8 cellular contexts compared by ENCODE assay signal in the genomic region with DNA sequence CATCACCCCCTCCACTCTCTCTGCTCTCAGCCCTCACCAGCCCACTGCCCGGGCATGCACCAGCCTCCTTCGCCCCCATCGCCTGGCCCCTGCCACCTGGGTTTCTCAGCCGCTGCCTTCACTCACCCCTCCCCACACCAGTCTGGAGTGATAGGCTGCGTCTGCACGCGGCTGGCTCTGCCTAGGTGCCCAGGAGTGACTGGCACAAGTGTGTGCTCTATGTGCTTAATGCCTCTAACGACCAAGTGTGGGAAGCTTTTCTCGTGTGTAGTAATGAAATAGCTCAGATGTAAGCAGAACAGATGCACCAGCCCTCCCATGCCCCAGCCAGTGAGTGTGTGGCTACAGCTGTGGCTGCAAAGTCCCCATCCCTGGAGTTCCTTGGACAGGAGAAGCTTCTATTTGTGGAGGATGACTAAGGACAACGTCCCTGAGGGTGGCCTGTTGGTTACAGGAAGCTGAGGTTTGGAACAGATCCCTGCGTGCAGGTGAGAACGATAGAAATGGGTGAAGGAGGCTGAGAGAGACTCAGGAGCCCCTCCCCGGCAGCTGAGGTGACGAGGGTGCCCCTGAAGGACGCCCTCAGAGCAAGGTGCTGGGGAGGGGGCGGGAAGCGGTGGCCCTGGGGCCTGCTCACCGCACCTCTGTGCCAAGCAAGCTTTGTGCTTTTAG. TPM values are rescaled to one million over a fixed set of nuclear protein-coding genes. Genes with fewer than 3 reads are reported as not detected.
DNase-seq lines count a peak whose midpoint lies in the region; ATAC-seq, FAIRE-seq and TF ChIP-seq lines count a peak whose summit lies in the region.

No MANE protein-coding gene starts in this region.

- H3K79me2 ChIP-seq in HepG2 (ENCODE audit: insufficient read depth, low read length): peaks cover 85% of the 10 kb centered on the region

- no peak overlapping the region for H3K4me3 ChIP-seq in HepG2 (replicated peaks in 1 of 3; ENCODE audit: insufficient read depth in 1 of 3, low read depth in 2 of 3, low read length in 3 of 3)

- peak overlapping the region; percentile 37 to 74 (median 39) for H3K4me3 Mint-ChIP-seq in T-cell

- H4K20me1 ChIP-seq in HepG2 (ENCODE audit: insufficient read depth, low read length): peaks cover 51% of the 10 kb centered on the region

- H3K27me3 ChIP-seq in HepG2 (ENCODE audit: control insufficient read depth in 1 of 2, insufficient read depth in 2 of 2, low read length in 2 of 2): no peaks in the 10 kb centered on the region

- H3K4me1 ChIP-seq in HepG2 (ENCODE audit: insufficient read depth, low read length): peaks cover 78% of the 10 kb centered on the region

- H3K4me2 ChIP-seq in HepG2 (ENCODE audit: low read depth, low read length): no peak overlapping the region

- ATAC-seq in HG03103 (IDR thresholded peaks at IDR 0.05; ENCODE audit: low read depth, unreplicated experiment): peak; percentile 51
- ATAC-seq in T-cell (replicated peaks in 1 of 4): peak; percentile 52 to 86 (median 75)
- no peak for ATAC-seq in HepG2
- no peak for ATAC-seq in HG03354 (IDR thresholded peaks at IDR 0.05; ENCODE audit: poor library complexity, severe bottlenecking, unreplicated experiment)

- TF ChIP-seq POLR2A in HepG2 (IDR thresholded peaks at IDR 0.05; ENCODE audit: insufficient read depth in 1 of 2, low read depth in 2 of 2, low read length in 2 of 2): no peak

- H3K36me3 Mint-ChIP-seq in T-cell: no peaks in the 10 kb centered on the region

- H2AFZ ChIP-seq in HepG2 (ENCODE audit: low read length): no peak overlapping the region

- POLR2A ChIA-PET in T-cell (lab: Charles Lee) (no interaction called here), HepG2 (lab: Yijun Ruan, JAX) (interaction anchor here (1.3 kb wide), 1 partner anchor 31 kb away, joined by 4 read pairs; no protein-coding TSS in a partner anchor)

- no peak for TF ChIP-seq CTCF in HepG2 (CRISPR knock-in tag; IDR thresholded peaks at IDR 0.05)

- no peaks in the 10 kb centered on the region for H3K9me3 ChIP-seq in HepG2 (ENCODE audit: low read length)

- BruUV-seq in HepG2 (replicated peaks; lab: Mats Ljungman, UMichigan): no TSS peak

- TF ChIP-seq EP300 in HepG2 (IDR thresholded peaks at IDR 0.05; ENCODE audit: low read depth in 2 of 2, low read length in 2 of 2) (no peak), HepG2 (CRISPR knock-in tag; IDR thresholded peaks at IDR 0.05; ENCODE audit: borderline replicate concordance) (no peak)

- CTCF ChIA-PET in T-cell (lab: Charles Lee): no interaction called here
- CTCF ChIA-PET in HepG2 (lab: Yijun Ruan, JAX; ENCODE audit: low intra/inter-chr PET ratio, low total read pairs): no interaction called here

- peaks cover 40 to 64% (median 53%) of the 10 kb centered on the region in 3 donors for H3K4me1 Mint-ChIP-seq in T-cell

- peaks cover 10 to 19% of the 10 kb centered on the region in 2 experiments; a peak in 4 of 5 replicates for H3K36me3 ChIP-seq in HepG2 (replicated peaks in 1 of 2; ENCODE audit: control insufficient read depth in 1 of 2, insufficient read depth in 2 of 2, low read length in 2 of 2)

- H3K9me3 Mint-ChIP-seq in T-cell: no peaks in the 10 kb centered on the region

- in situ Hi-C loops in HepG2 (cut with HindIII; ENCODE audit: extremely low pct_ligation_motif_present, low pct_unique_long_range_greater_than_20kb): no loop called here

- DNase-seq in ELR (ENCODE audit: low read depth) (peak; percentile 27), T-cell (peak in 21 of 34 experiments; percentile 3 to 45 (median 13)), HepG2 (ENCODE audit: low spot score) (no peak), NCI-H446 (lab: John Stamatoyannopoulos, UW) (no peak), NCI-H226 (no peak), DMS 273 treated with DMSO at 0.1 percent for 48 hours (lab: John Stamatoyannopoulos, UW) (no peak)

- intact Hi-C loops in HepG2 (cut with micrococcal nuclease; ENCODE audit: unreplicated experiment): no loop called here

- no peaks in the 10 kb centered on the region for H3K27me3 Mint-ChIP-seq in T-cell

- H3K27ac ChIP-seq in HepG2 (ENCODE audit: extremely low read length, insufficient read depth, low read length): no peak overlapping the region

- 86% methylated on average over 18 of the region's 18 CpGs for WGBS in HepG2 (ENCODE audit: low lambda C conversion rate)

- no peak overlapping the region for H3K9ac ChIP-seq in HepG2 (ENCODE audit: insufficient read depth, low read depth, low read length)

- TF ChIP-seq RAD21 in HepG2 (CRISPR knock-in tag; IDR thresholded peaks at IDR 0.05): no peak

- FAIRE-seq in HepG2 (lab: Jason Lieb, UNC): no peak

- H3K27ac Mint-ChIP-seq in T-cell: peak overlapping the region; percentile 23 to 84

TF ChIP-seq in HepG2, 621 proteins besides CTCF, POLR2A, EP300 and RAD21 (continues in another document):
- TF ChIP-seq HNRNPL (IDR thresholded peaks at IDR 0.05; ENCODE audit: low read depth, low read length) (0 out of 2 replicates have a peak, but pooled peaks have one; percentile 6), ZBTB33 (CRISPR knock-in tag; IDR thresholded peaks at IDR 0.05) (peak; percentile 20; the same call in 1 of the 2 replicates), AGO2 (optimal IDR thresholded peaks at IDR 0.05; ENCODE audit: low read depth, low read length) (peak; percentile 23), ZNF44 (CRISPR knock-in tag; IDR thresholded peaks at IDR 0.05) (no peak)
- TF ChIP-seq, protein P1, sequence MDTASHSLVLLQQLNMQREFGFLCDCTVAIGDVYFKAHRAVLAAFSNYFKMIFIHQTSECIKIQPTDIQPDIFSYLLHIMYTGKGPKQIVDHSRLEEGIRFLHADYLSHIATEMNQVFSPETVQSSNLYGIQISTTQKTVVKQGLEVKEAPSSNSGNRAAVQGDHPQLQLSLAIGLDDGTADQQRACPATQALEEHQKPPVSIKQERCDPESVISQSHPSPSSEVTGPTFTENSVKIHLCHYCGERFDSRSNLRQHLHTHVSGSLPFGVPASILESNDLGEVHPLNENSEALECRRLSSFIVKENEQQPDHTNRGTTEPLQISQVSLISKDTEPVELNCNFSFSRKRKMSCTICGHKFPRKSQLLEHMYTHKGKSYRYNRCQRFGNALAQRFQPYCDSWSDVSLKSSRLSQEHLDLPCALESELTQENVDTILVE (CRISPR knock-in tag; IDR thresholded peaks at IDR 0.05): no peak
- TF ChIP-seq, protein P2, sequence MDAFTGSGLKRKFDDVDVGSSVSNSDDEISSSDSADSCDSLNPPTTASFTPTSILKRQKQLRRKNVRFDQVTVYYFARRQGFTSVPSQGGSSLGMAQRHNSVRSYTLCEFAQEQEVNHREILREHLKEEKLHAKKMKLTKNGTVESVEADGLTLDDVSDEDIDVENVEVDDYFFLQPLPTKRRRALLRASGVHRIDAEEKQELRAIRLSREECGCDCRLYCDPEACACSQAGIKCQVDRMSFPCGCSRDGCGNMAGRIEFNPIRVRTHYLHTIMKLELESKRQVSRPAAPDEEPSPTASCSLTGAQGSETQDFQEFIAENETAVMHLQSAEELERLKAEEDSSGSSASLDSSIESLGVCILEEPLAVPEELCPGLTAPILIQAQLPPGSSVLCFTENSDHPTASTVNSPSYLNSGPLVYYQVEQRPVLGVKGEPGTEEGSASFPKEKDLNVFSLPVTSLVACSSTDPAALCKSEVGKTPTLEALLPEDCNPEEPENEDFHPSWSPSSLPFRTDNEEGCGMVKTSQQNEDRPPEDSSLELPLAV (CRISPR knock-in tag; conservative IDR thresholded peaks at IDR 0.05; ENCODE audit: low read depth): no peak

RNA-seq across cellular contexts. Expression of gene ATP11A, which starts 35.6 kb away (rescaled TPM):
- total RNA-seq in T-cell (10 to 100 TPM; 35.7 to 57.1 (median 48.5) TPM), HepG2 (2016; rRNA removed; fragmentation: Illumina TruSeq; extraction: Trizol) (18.4 and 18.9 TPM in 2 replicates)
- 5.5 and 6.6 TPM in 2 replicates for total RNA-seq in HepG2 (2016; cell fraction: cytosol; rRNA removed; fragmentation: Illumina TruSeq; extraction: Trizol; ENCODE audit: low read depth)
- total RNA-seq in HepG2 (2016; cell fraction: insoluble cytoplasmic fraction; rRNA removed; fragmentation: Illumina TruSeq; extraction: Trizol): 13.9 and 19.4 TPM in 2 replicates
- 12.7 and 14.7 TPM in 2 replicates for total RNA-seq in HepG2 (2016; cell fraction: membrane; rRNA removed; fragmentation: Illumina TruSeq; extraction: Trizol)
- total RNA-seq in HepG2 (2016; cell fraction: nucleus; rRNA removed; fragmentation: Illumina TruSeq; extraction: Trizol): 44.6 and 51.9 TPM in 2 replicates
- 20.1 and 24.0 TPM in 2 replicates for polyA plus RNA-seq in HepG2 (2011; rRNA removed)
- polyA plus RNA-seq in HepG2 (2011; cell fraction: cytosol; rRNA removed): 13.1 and 13.2 TPM in 2 replicates
- polyA plus RNA-seq in HepG2 (2011; cell fraction: nucleus; rRNA removed): 168 and 195 TPM in 2 replicates
- polyA plus RNA-seq in HepG2 (2012): 36.8 and 55.4 TPM in 2 replicates
- 1.3 and 1.5 TPM in 2 replicates for polyA plus RNA-seq in HepG2 (2016; cell fraction: cytosol; fragmentation: Illumina TruSeq; extraction: Trizol; ENCODE audit: low read depth)
- 12.9 TPM in 2 replicates for polyA plus RNA-seq in HepG2 (2016; cell fraction: insoluble cytoplasmic fraction; fragmentation: Illumina TruSeq; extraction: Trizol; ENCODE audit: low read depth)
- polyA plus RNA-seq in HepG2 (2016; cell fraction: membrane; fragmentation: Illumina TruSeq; extraction: Trizol; ENCODE audit: low read depth): 3.0 and 3.7 TPM in 2 replicates
- 72.0 and 87.4 TPM in 2 replicates for polyA plus RNA-seq in HepG2 (2016; cell fraction: nucleus; fragmentation: Illumina TruSeq; extraction: Trizol; ENCODE audit: insufficient read depth, low read depth)
- polyA minus RNA-seq in HepG2 (2011; rRNA and poly(A)+ RNA removed; ENCODE audit: low replicate concordance): 14.4 and 71.9 TPM in 2 replicates
- polyA minus RNA-seq in HepG2 (2011; cell fraction: cytosol; rRNA and poly(A)+ RNA removed): 42.1 and 46.7 TPM in 2 replicates
- polyA minus RNA-seq in HepG2 (2011; cell fraction: nucleus; rRNA and poly(A)+ RNA removed): 107 and 137 TPM in 2 replicates

Comparison
In these comparisons a context has a peak if more than half of its experiments do, and no peak if none do; other contexts are left out.
1. DNase-seq: peak in ELR (single experiment) and T-cell (21 of 34); none in HepG2 (single experiment), NCI-H446 (0 of 2), NCI-H226 (single experiment) and DMS 273 treated with DMSO at 0.1 percent for 48 hours (single experiment).
2. ATAC-seq: peak in HG03103 (single experiment) and T-cell (4 of 4); none in HepG2 (single experiment) and HG03354 (single experiment).